Comparison of ENCODE assay signal across 24 cellular contexts in the genomic region with DNA sequence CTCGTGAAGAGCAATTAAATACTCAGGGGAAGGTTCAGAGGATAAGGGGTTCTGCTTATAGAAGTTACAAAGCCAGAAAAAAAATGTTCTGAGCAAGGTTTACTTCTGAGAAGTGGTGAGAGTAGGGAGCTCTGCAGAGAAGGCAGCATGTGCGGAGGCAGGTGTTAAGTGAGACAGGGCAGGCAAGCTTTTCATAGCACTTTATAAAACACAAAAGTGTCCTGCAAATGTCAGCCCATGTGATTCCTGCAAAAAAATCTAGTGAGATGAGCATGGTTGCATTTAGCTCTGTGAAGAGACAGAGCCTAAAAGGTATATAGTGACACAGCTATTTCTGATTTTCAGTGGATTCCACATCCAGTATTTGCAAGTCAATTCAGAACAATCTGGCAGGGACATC.
"Had no signal": no experiment of that assay in that cellular context is flagged by ENCODE, and none has a peak within 500 bp of the region (broad histone marks: within the 10 kb centered on the region; RNA-seq: fewer than 3 reads in every experiment).

No MANE protein-coding gene starts in this region.

- H3K4me3 ChIP-seq: adrenal gland, body of pancreas, esophagus squamous epithelium, gastroesophageal sphincter had no signal

- H3K27me3 ChIP-seq: adrenal gland, body of pancreas, esophagus squamous epithelium, gastroesophageal sphincter had no signal

- ATAC-seq: activated naive CD8-positive, alpha-beta T cell treated with anti-CD3 and anti-CD28 coated beads, Interleukin-2, amount 50 U/mL, for 24 hours; activated T-cell treated with anti-CD3 and anti-CD28 coated beads, Interleukin-2, amount 50 U/mL, for 4 hours; activated T-helper 17 cell treated with anti-CD3 and anti-CD28 coated beads, Interleukin-2, amount 50 U/mL, for 72 hours; body of pancreas; gastroesophageal sphincter; WTC11 had no signal

- DNase-seq: activated CD4-positive, alpha-beta memory T cell treated with anti-CD3 and anti-CD28 coated beads, Interleukin-2, amount 10 ng/mL, durations not matched to agents 7 days and 5 days; activated CD4-positive, alpha-beta T cell treated with anti-CD3 and anti-CD28 coated beads for 1 hour; activated CD4-positive, alpha-beta T cell treated with anti-CD3 and anti-CD28 coated beads for 4 hours; activated CD4-positive, alpha-beta T cell treated with anti-CD3 and anti-CD28 coated beads, Interleukin-2, amount 10 ng/mL, durations not matched to agents 7 days and 5 days; activated CD4-positive, alpha-beta T cell treated with anti-CD3 and anti-CD28 coated beads, Interleukin-2, amount 50 U/mL, for 4 hours; activated effector memory CD4-positive, alpha-beta T cell treated with Interleukin-2 at 50 U/mL for 16 hours; activated naive CD4-positive, alpha-beta T cell treated with anti-CD3 and anti-CD28 coated beads for 36 hours; activated naive CD8-positive, alpha-beta T cell treated with anti-CD3 and anti-CD28 coated beads for 36 hours; activated naive CD8-positive, alpha-beta T cell treated with anti-CD3 and anti-CD28 coated beads, Interleukin-2, amount 50 U/mL, for 24 hours; activated T-cell treated with anti-CD3 and anti-CD28 coated beads, Interleukin-2, amount 50 U/mL, for 4 hours; adrenal gland; aorta; body of pancreas; cortex of kidney; dermis blood vessel endothelial cell; effector CD8-positive, alpha-beta T cell; esophagus squamous epithelium; foreskin melanocyte; T-helper 2 cell had no signal

- H3K27ac ChIP-seq: adrenal gland, body of pancreas, epithelial cell of prostate, esophagus squamous epithelium, gastroesophageal sphincter, VCaP had no signal
